ENCODE assay signal across 3 cellular contexts in the genomic region with DNA sequence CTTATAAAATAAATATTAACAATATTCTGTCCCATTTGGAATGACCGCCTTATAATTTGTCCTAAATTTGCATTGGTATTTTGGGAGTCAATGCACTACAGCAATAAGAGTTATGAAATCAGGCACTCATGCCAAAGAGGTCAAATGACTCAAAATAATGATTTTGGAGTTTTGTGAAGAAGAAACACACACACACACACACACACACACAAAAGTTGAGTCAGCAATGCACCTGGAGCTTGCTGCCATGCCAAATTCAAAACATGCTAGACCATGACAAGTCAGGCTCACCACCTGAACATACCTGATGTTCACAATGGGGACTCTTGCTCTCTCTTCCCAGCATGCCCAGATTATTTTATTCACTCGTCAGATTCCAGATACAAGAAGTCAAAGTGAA.
A peak's percentile ranks its signal among the peaks of the same experiment; 100 is the strongest.
TF ChIP-seq lines count a peak whose summit lies in the region.

No MANE protein-coding gene starts in this region.

TF ChIP-seq in liver, 16 proteins besides CTCF, POLR2A, EP300 and RAD21:
- no peak for TF ChIP-seq FOXA2 (IDR thresholded peaks at IDR 0.05)
- no peak for TF ChIP-seq ZBTB33 (IDR thresholded peaks at IDR 0.05)
- peak; percentile 48 to 64 for TF ChIP-seq RXRA (IDR thresholded peaks at IDR 0.05)
- peak; percentile 76 for TF ChIP-seq NR2F2 (IDR thresholded peaks at IDR 0.05)
- TF ChIP-seq, protein P1, sequence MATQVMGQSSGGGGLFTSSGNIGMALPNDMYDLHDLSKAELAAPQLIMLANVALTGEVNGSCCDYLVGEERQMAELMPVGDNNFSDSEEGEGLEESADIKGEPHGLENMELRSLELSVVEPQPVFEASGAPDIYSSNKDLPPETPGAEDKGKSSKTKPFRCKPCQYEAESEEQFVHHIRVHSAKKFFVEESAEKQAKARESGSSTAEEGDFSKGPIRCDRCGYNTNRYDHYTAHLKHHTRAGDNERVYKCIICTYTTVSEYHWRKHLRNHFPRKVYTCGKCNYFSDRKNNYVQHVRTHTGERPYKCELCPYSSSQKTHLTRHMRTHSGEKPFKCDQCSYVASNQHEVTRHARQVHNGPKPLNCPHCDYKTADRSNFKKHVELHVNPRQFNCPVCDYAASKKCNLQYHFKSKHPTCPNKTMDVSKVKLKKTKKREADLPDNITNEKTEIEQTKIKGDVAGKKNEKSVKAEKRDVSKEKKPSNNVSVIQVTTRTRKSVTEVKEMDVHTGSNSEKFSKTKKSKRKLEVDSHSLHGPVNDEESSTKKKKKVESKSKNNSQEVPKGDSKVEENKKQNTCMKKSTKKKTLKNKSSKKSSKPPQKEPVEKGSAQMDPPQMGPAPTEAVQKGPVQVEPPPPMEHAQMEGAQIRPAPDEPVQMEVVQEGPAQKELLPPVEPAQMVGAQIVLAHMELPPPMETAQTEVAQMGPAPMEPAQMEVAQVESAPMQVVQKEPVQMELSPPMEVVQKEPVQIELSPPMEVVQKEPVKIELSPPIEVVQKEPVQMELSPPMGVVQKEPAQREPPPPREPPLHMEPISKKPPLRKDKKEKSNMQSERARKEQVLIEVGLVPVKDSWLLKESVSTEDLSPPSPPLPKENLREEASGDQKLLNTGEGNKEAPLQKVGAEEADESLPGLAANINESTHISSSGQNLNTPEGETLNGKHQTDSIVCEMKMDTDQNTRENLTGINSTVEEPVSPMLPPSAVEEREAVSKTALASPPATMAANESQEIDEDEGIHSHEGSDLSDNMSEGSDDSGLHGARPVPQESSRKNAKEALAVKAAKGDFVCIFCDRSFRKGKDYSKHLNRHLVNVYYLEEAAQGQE (IDR thresholded peaks at IDR 0.05) = no peak
- no peak for TF ChIP-seq YY1 (IDR thresholded peaks at IDR 0.05)
- no peak for TF ChIP-seq FOXA1 (IDR thresholded peaks at IDR 0.05)
- peak; percentile 35 to 82 for TF ChIP-seq JUND (IDR thresholded peaks at IDR 0.05)
- TF ChIP-seq SP1 (IDR thresholded peaks at IDR 0.05) = no peak
- no peak for TF ChIP-seq GABPA (IDR thresholded peaks at IDR 0.05 in 1 of 2, conservative IDR thresholded peaks at IDR 0.05 in 1 of 2)
- no peak for TF ChIP-seq HNF4G (IDR thresholded peaks at IDR 0.05)
- TF ChIP-seq, protein P2, sequence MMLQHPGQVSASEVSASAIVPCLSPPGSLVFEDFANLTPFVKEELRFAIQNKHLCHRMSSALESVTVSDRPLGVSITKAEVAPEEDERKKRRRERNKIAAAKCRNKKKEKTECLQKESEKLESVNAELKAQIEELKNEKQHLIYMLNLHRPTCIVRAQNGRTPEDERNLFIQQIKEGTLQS (IDR thresholded peaks at IDR 0.05) = peak; percentile 56
- peak; percentile 36 to 38 for TF ChIP-seq HNF4A (conservative IDR thresholded peaks at IDR 0.05)
- TF ChIP-seq TAF1 (conservative IDR thresholded peaks at IDR 0.05) = no peak
- TF ChIP-seq EGR1 (IDR thresholded peaks at IDR 0.05; ENCODE audit: low read depth in 2 of 2) = no peak
- TF ChIP-seq, protein P3, sequence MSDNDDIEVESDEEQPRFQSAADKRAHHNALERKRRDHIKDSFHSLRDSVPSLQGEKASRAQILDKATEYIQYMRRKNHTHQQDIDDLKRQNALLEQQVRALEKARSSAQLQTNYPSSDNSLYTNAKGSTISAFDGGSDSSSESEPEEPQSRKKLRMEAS (IDR thresholded peaks at IDR 0.05) = peak; percentile 21

TF ChIP-seq in HepG2, 621 proteins besides CTCF, POLR2A, EP300 and RAD21 (continues in another document):
- no peak for TF ChIP-seq HNRNPL (IDR thresholded peaks at IDR 0.05; ENCODE audit: low read depth, low read length)
- no peak for TF ChIP-seq CHCHD3 (CRISPR knock-in tag; IDR thresholded peaks at IDR 0.05)
- TF ChIP-seq YEATS2 (CRISPR knock-in tag; IDR thresholded peaks at IDR 0.05; ENCODE audit: borderline replicate concordance) = no peak
- TF ChIP-seq ZNF280D (CRISPR knock-in tag; IDR thresholded peaks at IDR 0.05) = no peak
- no peak for TF ChIP-seq HIVEP1 (CRISPR knock-in tag; IDR thresholded peaks at IDR 0.05)
- no peak for TF ChIP-seq JUND (CRISPR knock-in tag; IDR thresholded peaks at IDR 0.05)
- no peak for TF ChIP-seq GATAD1 (CRISPR knock-in tag; IDR thresholded peaks at IDR 0.05)
- TF ChIP-seq, protein P4, sequence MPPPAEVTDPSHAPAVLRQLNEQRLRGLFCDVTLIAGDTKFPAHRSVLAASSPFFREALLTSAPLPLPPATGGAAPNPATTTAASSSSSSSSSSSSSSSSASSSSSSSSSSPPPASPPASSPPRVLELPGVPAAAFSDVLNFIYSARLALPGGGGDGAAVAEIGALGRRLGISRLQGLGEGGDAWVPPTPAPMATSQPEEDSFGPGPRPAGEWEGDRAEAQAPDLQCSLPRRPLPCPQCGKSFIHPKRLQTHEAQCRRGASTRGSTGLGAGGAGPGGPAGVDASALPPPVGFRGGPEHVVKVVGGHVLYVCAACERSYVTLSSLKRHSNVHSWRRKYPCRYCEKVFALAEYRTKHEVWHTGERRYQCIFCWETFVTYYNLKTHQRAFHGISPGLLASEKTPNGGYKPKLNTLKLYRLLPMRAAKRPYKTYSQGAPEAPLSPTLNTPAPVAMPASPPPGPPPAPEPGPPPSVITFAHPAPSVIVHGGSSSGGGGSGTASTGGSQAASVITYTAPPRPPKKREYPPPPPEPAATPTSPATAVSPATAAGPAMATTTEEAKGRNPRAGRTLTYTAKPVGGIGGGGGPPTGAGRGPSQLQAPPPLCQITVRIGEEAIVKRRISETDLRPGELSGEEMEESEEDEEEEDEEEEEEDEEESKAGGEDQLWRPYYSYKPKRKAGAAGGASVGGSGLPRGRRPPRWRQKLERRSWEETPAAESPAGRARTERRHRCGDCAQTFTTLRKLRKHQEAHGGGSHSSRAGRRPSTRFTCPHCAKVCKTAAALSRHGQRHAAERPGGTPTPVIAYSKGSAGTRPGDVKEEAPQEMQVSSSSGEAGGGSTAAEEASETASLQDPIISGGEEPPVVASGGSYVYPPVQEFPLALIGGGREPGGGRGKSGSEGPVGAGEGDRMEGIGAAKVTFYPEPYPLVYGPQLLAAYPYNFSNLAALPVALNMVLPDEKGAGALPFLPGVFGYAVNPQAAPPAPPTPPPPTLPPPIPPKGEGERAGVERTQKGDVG (CRISPR knock-in tag; IDR thresholded peaks at IDR 0.05; ENCODE audit: borderline replicate concordance) = no peak
- TF ChIP-seq PTBP1 (IDR thresholded peaks at IDR 0.05; ENCODE audit: low read depth, low read length, poor library complexity, severe bottlenecking) = no peak
- TF ChIP-seq ZNF143 (CRISPR knock-in tag; IDR thresholded peaks at IDR 0.05) = no peak
- TF ChIP-seq KDM4B (CRISPR knock-in tag; IDR thresholded peaks at IDR 0.05) = no peak
- TF ChIP-seq, protein P2 (CRISPR knock-in tag; IDR thresholded peaks at IDR 0.05) = no peak
- no peak for TF ChIP-seq ZNF598 (CRISPR knock-in tag; IDR thresholded peaks at IDR 0.05; ENCODE audit: borderline replicate concordance)
- TF ChIP-seq, protein P5, sequence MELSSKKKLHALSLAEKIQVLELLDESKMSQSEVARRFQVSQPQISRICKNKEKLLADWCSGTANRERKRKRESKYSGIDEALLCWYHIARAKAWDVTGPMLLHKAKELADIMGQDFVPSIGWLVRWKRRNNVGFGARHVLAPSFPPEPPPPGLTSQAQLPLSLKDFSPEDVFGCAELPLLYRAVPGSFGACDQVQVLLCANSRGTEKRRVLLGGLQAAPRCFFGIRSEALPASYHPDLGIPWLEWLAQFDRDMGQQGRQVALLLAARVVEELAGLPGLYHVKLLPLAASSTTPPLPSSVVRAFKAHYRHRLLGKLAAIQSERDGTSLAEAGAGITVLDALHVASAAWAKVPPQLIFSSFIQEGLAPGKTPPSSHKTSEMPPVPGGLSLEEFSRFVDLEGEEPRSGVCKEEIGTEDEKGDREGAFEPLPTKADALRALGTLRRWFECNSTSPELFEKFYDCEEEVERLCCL (CRISPR knock-in tag; IDR thresholded peaks at IDR 0.05; ENCODE audit: borderline replicate concordance) = no peak

TF ChIP-seq in H1, 55 proteins besides CTCF, POLR2A, EP300 and RAD21:
- TF ChIP-seq SP4 (IDR thresholded peaks at IDR 0.05; ENCODE audit: low read length) (no peak), CHD7 (IDR thresholded peaks at IDR 0.05; ENCODE audit: insufficient replicate concordance, low read length) (no peak), CBX8 (IDR thresholded peaks at IDR 0.05; ENCODE audit: borderline replicate concordance, low read depth, low read length) (no peak), RNF2 (IDR thresholded peaks at IDR 0.05; ENCODE audit: borderline replicate concordance, low read depth, low read length, missing control alignments, poor library complexity, severe bottlenecking) (no peak), RFX5 (IDR thresholded peaks at IDR 0.05; ENCODE audit: borderline replicate concordance, low read depth, low read length) (no peak), BRCA1 (IDR thresholded peaks at IDR 0.05; ENCODE audit: low read depth, low read length) (no peak), E2F6 (IDR thresholded peaks at IDR 0.05) (no peak), ASH2L (IDR thresholded peaks at IDR 0.05; ENCODE audit: low read length) (no peak)
- TF ChIP-seq, protein P3 (IDR thresholded peaks at IDR 0.05) = no peak
